In the genomic region with DNA sequence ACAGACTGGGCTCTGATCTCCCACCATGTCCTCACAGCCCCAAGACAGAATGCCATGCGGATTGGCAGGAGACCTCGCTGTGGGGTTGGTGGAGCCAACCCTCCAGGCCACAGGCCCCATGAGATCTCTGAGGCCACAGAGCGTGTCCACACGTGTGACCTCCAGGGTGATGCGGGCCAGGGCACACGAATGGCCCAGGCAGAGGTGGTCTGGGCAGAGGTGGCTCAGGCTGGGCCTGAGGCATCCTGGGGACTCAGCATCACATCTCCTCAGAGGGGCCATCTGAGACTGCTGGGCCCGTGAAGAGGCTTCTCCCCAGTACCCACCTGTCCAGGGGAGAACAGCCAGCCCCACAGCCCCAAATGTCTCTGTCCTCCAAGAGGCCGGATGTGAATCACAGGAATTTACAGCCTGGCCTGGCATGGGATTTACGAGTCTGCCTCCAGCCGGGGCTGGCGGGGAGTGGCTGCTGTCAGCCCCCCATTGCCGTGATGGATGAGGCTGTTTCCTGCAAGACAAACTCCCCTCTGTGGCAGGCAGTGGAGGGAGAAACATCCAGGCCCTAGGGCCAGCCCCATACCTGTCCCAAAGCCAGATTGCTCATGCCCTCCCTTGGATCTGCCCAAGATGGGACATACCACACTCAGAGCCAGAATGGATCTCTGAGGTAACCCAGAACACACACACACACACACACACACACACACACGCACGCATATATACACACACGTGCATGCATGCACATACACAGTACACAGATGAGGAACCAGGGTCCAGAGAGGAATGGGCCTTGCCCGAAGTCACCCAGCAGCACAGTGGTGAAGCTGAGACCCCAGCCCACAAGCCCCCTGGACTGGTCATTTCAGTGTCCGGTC, we compare ENCODE assay signal across 1 cellular context.
TF ChIP-seq lines count a peak whose summit lies in the region.

No MANE protein-coding gene starts in this region.

TF ChIP-seq in SK-N-SH treated with all-trans-retinoic acid at 6 μM for 48 hours, 23 proteins besides CTCF, POLR2A, EP300 and RAD21 (continued from another document):
- TF ChIP-seq, protein P1, sequence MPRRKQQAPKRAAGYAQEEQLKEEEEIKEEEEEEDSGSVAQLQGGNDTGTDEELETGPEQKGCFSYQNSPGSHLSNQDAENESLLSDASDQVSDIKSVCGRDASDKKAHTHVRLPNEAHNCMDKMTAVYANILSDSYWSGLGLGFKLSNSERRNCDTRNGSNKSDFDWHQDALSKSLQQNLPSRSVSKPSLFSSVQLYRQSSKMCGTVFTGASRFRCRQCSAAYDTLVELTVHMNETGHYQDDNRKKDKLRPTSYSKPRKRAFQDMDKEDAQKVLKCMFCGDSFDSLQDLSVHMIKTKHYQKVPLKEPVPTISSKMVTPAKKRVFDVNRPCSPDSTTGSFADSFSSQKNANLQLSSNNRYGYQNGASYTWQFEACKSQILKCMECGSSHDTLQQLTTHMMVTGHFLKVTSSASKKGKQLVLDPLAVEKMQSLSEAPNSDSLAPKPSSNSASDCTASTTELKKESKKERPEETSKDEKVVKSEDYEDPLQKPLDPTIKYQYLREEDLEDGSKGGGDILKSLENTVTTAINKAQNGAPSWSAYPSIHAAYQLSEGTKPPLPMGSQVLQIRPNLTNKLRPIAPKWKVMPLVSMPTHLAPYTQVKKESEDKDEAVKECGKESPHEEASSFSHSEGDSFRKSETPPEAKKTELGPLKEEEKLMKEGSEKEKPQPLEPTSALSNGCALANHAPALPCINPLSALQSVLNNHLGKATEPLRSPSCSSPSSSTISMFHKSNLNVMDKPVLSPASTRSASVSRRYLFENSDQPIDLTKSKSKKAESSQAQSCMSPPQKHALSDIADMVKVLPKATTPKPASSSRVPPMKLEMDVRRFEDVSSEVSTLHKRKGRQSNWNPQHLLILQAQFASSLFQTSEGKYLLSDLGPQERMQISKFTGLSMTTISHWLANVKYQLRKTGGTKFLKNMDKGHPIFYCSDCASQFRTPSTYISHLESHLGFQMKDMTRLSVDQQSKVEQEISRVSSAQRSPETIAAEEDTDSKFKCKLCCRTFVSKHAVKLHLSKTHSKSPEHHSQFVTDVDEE (CRISPR knock-in tag; IDR thresholded peaks at IDR 0.05) = no peak
- TF ChIP-seq CSRNP3 (CRISPR knock-in tag; IDR thresholded peaks at IDR 0.05) = no peak
- TF ChIP-seq BACH2 (CRISPR knock-in tag; IDR thresholded peaks at IDR 0.05; ENCODE audit: borderline replicate concordance) = no peak
- no peak for TF ChIP-seq ZC3H10 (CRISPR knock-in tag; IDR thresholded peaks at IDR 0.05)
- no peak for TF ChIP-seq CSDC2 (CRISPR knock-in tag; IDR thresholded peaks at IDR 0.05)
- TF ChIP-seq ZNF70 (CRISPR knock-in tag; IDR thresholded peaks at IDR 0.05) = no peak
- TF ChIP-seq GLIS3 (CRISPR knock-in tag; IDR thresholded peaks at IDR 0.05) = no peak
- no peak for TF ChIP-seq ARNTL (CRISPR knock-in tag; IDR thresholded peaks at IDR 0.05; ENCODE audit: borderline replicate concordance, low read depth)
- no peak for TF ChIP-seq SNAI2 (CRISPR knock-in tag; IDR thresholded peaks at IDR 0.05)
- TF ChIP-seq PATZ1 (CRISPR knock-in tag; IDR thresholded peaks at IDR 0.05; ENCODE audit: borderline replicate concordance) = no peak
- no peak for TF ChIP-seq ZFP3 (CRISPR knock-in tag; IDR thresholded peaks at IDR 0.05)
- TF ChIP-seq ZNF565 (CRISPR knock-in tag; conservative IDR thresholded peaks at IDR 0.05; ENCODE audit: low read depth) = no peak
- no peak for TF ChIP-seq ISL1 (CRISPR knock-in tag; IDR thresholded peaks at IDR 0.05)
